ENCODE assay signal across 15 cellular contexts in the genomic region with DNA sequence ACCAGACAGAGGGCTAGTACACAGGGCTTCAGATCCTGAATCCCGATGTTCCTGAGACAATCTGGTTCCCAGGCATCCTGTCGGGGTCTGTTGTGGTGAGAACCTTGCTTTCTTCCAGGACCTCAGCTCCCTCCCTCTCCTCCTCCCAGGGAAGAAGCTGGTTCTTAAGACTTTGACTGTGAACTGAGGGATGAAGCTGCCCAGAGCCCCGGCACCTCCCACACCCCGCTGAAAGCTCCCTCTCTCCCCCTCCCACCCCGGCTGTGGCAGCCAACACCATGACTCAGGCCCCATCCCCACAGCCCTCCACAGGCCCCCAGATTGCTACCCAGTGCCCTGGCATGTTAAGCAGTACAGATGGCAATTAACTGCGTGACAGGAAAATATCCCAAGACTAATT.
DNase-seq lines count a peak whose midpoint lies in the region; ATAC-seq and TF ChIP-seq lines count a peak whose summit lies in the region.
"Had no signal": no experiment of that assay in that cellular context is flagged by ENCODE, and none has a peak within 500 bp of the region (broad histone marks: within the 10 kb centered on the region; RNA-seq: fewer than 3 reads in every experiment).

No MANE protein-coding gene starts in this region.

- ATAC-seq in sciatic nerve (no peak), GM21381 (IDR thresholded peaks at IDR 0.05; ENCODE audit: unreplicated experiment) (no peak), GM21360 (IDR thresholded peaks at IDR 0.05; ENCODE audit: unreplicated experiment) (no peak)
- ATAC-seq: lower lobe of right lung had no signal

- peaks cover 6% of the 10 kb centered on the region for H3K9me3 Mint-ChIP-seq in glutamatergic neuron (ENCODE audit: unreplicated experiment)
- H3K9me3 Mint-ChIP-seq: activated naive CD8-positive, alpha-beta T cell treated with anti-CD3 and anti-CD28 coated beads, Interleukin-2, amount 10 ng/mL, durations not matched to agents 7 days and 5 days had no signal

- no peaks in the 10 kb centered on the region for H3K27me3 Mint-ChIP-seq in glutamatergic neuron (ENCODE audit: unreplicated experiment)

- DNase-seq in GM03348 (ENCODE audit: low spot score): peak; percentile 3
- DNase-seq in NCI-H82 treated with DMSO at 0.1 percent for 48 hours (lab: John Stamatoyannopoulos, UW; ENCODE audit: unreplicated experiment): peak; percentile 56
- peak; percentile 48 for DNase-seq in glutamatergic neuron
- DNase-seq in sciatic nerve (ENCODE audit: low spot score): peak; percentile 27
- no peak for DNase-seq in HK-2 (ENCODE audit: unreplicated experiment)
- no peak for DNase-seq in NCI-H2196 treated with DMSO at 0.1 percent for 48 hours (lab: John Stamatoyannopoulos, UW; ENCODE audit: unreplicated experiment)
- DNase-seq: activated naive CD8-positive, alpha-beta T cell treated with anti-CD3 and anti-CD28 coated beads, Interleukin-2, amount 10 ng/mL, durations not matched to agents 7 days and 5 days; DMS153; lower lobe of right lung; occipital lobe; OCI-M1; SW 1271; thyroid gland had no signal

- peaks cover 4% of the 10 kb centered on the region for H3K36me3 Mint-ChIP-seq in glutamatergic neuron (ENCODE audit: unreplicated experiment)
- H3K36me3 Mint-ChIP-seq: activated naive CD8-positive, alpha-beta T cell treated with anti-CD3 and anti-CD28 coated beads, Interleukin-2, amount 10 ng/mL, durations not matched to agents 7 days and 5 days had no signal

- intact Hi-C loops in sciatic nerve (cut with DNase I): no loop called here

- H3K4me3 Mint-ChIP-seq in glutamatergic neuron (ENCODE audit: unreplicated experiment): no peak overlapping the region
- H3K4me3 Mint-ChIP-seq: activated naive CD8-positive, alpha-beta T cell treated with anti-CD3 and anti-CD28 coated beads, Interleukin-2, amount 10 ng/mL, durations not matched to agents 7 days and 5 days had no signal

- TF ChIP-seq CTCF in glutamatergic neuron (IDR thresholded peaks at IDR 0.05; ENCODE audit: partially characterized antibody, unreplicated experiment): no peak

- H3K4me1 Mint-ChIP-seq in glutamatergic neuron (ENCODE audit: low read depth, unreplicated experiment): peaks cover 21% of the 10 kb centered on the region
- H3K4me1 Mint-ChIP-seq: activated naive CD8-positive, alpha-beta T cell treated with anti-CD3 and anti-CD28 coated beads, Interleukin-2, amount 10 ng/mL, durations not matched to agents 7 days and 5 days had no signal

- H3K27ac Mint-ChIP-seq in glutamatergic neuron (ENCODE audit: unreplicated experiment): peak overlapping the region; percentile 20
- H3K27ac Mint-ChIP-seq: activated naive CD8-positive, alpha-beta T cell treated with anti-CD3 and anti-CD28 coated beads, Interleukin-2, amount 10 ng/mL, durations not matched to agents 7 days and 5 days had no signal

Comparison
In these comparisons a context has a peak if more than half of its experiments do, and no peak if none do; other contexts are left out.
1. DNase-seq: peak in GM03348 (single experiment), NCI-H82 treated with DMSO at 0.1 percent for 48 hours (single experiment), glutamatergic neuron (single experiment) and sciatic nerve (single experiment); none in HK-2 (single experiment) and NCI-H2196 treated with DMSO at 0.1 percent for 48 hours (single experiment).